Comparison of ENCODE assay signal across 8 cellular contexts in genomic region chr12:132558861-132559623, GRCh38. TPM values are rescaled to one million over a fixed set of nuclear protein-coding genes. Genes with fewer than 3 reads are reported as not detected.
A peak's percentile ranks its signal among the peaks of the same experiment; 100 is the strongest.
DNase-seq lines count a peak whose midpoint lies in the region; ATAC-seq, FAIRE-seq and TF ChIP-seq lines count a peak whose summit lies in the region.

No MANE protein-coding gene starts in this region.

- H3K4me3 ChIP-seq in SJCRH30 (peak overlapping the region; percentile 95), fibroblast of pulmonary artery (replicated peaks; ENCODE audit: low read depth, low read length) (peak overlapping the region; percentile 56), small intestine (ENCODE audit: low read depth in 1 of 2, low read length in 2 of 2) (peak overlapping the region; percentile 26 to 74)

- no peak for FAIRE-seq in small intestine (lab: Jason Lieb, UNC)

- no peaks in the 10 kb centered on the region for H3K4me1 ChIP-seq in SJCRH30
- peaks cover 0 to 2% of the 10 kb centered on the region in 2 donors for H3K4me1 ChIP-seq in small intestine (ENCODE audit: control insufficient read depth in 2 of 2, insufficient read depth in 1 of 2, low read depth in 1 of 2, low read length in 1 of 2)

- H3K9me3 ChIP-seq in SJCRH30 (replicated peaks) (no peaks in the 10 kb centered on the region), small intestine (ENCODE audit: control insufficient read depth, low read depth) (no peaks in the 10 kb centered on the region)

- H3K27ac ChIP-seq in SJCRH30 = no peak overlapping the region
- H3K27ac ChIP-seq in small intestine (ENCODE audit: low read depth in 1 of 2, low read length in 1 of 2) = no peak overlapping the region

- no peak for TF ChIP-seq CTCF in fibroblast of pulmonary artery (IDR thresholded peaks at IDR 0.05; ENCODE audit: low read length, missing control alignments)

- peak; percentile 42 for DNase-seq in GM19238 (ENCODE audit: insufficient read length, low spot score)
- no peak for DNase-seq in SJCRH30
- no peak for DNase-seq in fibroblast of pulmonary artery (ENCODE audit: low read depth)
- no peak for DNase-seq in small intestine
- DNase-seq in GOT3 (lab: John Stamatoyannopoulos, UW) = no peak
- no peak for DNase-seq in foreskin melanocyte
- no peak for DNase-seq in NCI-H128 (lab: John Stamatoyannopoulos, UW; ENCODE audit: unreplicated experiment)

- 53 to 67% (median 56%) methylated on average over 45 of the region's 45 CpGs for WGBS in small intestine, 3 donors

- no peaks in the 10 kb centered on the region for H3K27me3 ChIP-seq in SJCRH30
- no peaks in the 10 kb centered on the region for H3K27me3 ChIP-seq in small intestine (ENCODE audit: control insufficient read depth in 2 of 2, insufficient read depth in 2 of 2, low read length in 2 of 2)

- H3K36me3 ChIP-seq in SJCRH30 (no peaks in the 10 kb centered on the region), small intestine (ENCODE audit: control insufficient read depth in 2 of 2, insufficient read depth in 2 of 2, low read length in 2 of 2) (peaks cover 0 to 2% of the 10 kb centered on the region in 2 donors)

- no peak for ATAC-seq in HG03469 (IDR thresholded peaks at IDR 0.05; ENCODE audit: unreplicated experiment)

RNA-seq across cellular contexts. Expression of gene LRCOL1, which starts 51.3 kb away (rescaled TPM):
- not detected in 2 replicates for total RNA-seq in SJCRH30 (2014; rRNA removed; shearing (Covaris generic))
- polyA plus RNA-seq in small intestine = under 1 TPM in 1 of 3 donors, not detected in 2; 0.85 TPM

RNA-seq across cellular contexts. Expression of gene P2RX2, which starts 59.5 kb away (rescaled TPM):
- not detected in 2 replicates for total RNA-seq in SJCRH30 (2014; rRNA removed; shearing (Covaris generic))
- polyA plus RNA-seq in small intestine = 1 to 10 TPM in 1 of 3 donors, not detected in 2; 1.9 TPM
